Comparison of ENCODE assay signal across 2 cellular contexts in genomic region chr4:89746377-89746776, GRCh38.
A peak's percentile ranks its signal among the peaks of the same experiment; 100 is the strongest.
TF ChIP-seq lines count a peak whose summit lies in the region.

No MANE protein-coding gene starts in this region.

TF ChIP-seq in GM23338, 12 proteins besides CTCF, POLR2A, EP300 and RAD21 (continued from another document):
- TF ChIP-seq, protein P1, sequence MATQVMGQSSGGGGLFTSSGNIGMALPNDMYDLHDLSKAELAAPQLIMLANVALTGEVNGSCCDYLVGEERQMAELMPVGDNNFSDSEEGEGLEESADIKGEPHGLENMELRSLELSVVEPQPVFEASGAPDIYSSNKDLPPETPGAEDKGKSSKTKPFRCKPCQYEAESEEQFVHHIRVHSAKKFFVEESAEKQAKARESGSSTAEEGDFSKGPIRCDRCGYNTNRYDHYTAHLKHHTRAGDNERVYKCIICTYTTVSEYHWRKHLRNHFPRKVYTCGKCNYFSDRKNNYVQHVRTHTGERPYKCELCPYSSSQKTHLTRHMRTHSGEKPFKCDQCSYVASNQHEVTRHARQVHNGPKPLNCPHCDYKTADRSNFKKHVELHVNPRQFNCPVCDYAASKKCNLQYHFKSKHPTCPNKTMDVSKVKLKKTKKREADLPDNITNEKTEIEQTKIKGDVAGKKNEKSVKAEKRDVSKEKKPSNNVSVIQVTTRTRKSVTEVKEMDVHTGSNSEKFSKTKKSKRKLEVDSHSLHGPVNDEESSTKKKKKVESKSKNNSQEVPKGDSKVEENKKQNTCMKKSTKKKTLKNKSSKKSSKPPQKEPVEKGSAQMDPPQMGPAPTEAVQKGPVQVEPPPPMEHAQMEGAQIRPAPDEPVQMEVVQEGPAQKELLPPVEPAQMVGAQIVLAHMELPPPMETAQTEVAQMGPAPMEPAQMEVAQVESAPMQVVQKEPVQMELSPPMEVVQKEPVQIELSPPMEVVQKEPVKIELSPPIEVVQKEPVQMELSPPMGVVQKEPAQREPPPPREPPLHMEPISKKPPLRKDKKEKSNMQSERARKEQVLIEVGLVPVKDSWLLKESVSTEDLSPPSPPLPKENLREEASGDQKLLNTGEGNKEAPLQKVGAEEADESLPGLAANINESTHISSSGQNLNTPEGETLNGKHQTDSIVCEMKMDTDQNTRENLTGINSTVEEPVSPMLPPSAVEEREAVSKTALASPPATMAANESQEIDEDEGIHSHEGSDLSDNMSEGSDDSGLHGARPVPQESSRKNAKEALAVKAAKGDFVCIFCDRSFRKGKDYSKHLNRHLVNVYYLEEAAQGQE (IDR thresholded peaks at IDR 0.05; ENCODE audit: unreplicated experiment), result no peak

TF ChIP-seq in K562, 482 proteins besides CTCF, POLR2A, EP300 and RAD21 (continued from another document):
- TF ChIP-seq, protein P2, sequence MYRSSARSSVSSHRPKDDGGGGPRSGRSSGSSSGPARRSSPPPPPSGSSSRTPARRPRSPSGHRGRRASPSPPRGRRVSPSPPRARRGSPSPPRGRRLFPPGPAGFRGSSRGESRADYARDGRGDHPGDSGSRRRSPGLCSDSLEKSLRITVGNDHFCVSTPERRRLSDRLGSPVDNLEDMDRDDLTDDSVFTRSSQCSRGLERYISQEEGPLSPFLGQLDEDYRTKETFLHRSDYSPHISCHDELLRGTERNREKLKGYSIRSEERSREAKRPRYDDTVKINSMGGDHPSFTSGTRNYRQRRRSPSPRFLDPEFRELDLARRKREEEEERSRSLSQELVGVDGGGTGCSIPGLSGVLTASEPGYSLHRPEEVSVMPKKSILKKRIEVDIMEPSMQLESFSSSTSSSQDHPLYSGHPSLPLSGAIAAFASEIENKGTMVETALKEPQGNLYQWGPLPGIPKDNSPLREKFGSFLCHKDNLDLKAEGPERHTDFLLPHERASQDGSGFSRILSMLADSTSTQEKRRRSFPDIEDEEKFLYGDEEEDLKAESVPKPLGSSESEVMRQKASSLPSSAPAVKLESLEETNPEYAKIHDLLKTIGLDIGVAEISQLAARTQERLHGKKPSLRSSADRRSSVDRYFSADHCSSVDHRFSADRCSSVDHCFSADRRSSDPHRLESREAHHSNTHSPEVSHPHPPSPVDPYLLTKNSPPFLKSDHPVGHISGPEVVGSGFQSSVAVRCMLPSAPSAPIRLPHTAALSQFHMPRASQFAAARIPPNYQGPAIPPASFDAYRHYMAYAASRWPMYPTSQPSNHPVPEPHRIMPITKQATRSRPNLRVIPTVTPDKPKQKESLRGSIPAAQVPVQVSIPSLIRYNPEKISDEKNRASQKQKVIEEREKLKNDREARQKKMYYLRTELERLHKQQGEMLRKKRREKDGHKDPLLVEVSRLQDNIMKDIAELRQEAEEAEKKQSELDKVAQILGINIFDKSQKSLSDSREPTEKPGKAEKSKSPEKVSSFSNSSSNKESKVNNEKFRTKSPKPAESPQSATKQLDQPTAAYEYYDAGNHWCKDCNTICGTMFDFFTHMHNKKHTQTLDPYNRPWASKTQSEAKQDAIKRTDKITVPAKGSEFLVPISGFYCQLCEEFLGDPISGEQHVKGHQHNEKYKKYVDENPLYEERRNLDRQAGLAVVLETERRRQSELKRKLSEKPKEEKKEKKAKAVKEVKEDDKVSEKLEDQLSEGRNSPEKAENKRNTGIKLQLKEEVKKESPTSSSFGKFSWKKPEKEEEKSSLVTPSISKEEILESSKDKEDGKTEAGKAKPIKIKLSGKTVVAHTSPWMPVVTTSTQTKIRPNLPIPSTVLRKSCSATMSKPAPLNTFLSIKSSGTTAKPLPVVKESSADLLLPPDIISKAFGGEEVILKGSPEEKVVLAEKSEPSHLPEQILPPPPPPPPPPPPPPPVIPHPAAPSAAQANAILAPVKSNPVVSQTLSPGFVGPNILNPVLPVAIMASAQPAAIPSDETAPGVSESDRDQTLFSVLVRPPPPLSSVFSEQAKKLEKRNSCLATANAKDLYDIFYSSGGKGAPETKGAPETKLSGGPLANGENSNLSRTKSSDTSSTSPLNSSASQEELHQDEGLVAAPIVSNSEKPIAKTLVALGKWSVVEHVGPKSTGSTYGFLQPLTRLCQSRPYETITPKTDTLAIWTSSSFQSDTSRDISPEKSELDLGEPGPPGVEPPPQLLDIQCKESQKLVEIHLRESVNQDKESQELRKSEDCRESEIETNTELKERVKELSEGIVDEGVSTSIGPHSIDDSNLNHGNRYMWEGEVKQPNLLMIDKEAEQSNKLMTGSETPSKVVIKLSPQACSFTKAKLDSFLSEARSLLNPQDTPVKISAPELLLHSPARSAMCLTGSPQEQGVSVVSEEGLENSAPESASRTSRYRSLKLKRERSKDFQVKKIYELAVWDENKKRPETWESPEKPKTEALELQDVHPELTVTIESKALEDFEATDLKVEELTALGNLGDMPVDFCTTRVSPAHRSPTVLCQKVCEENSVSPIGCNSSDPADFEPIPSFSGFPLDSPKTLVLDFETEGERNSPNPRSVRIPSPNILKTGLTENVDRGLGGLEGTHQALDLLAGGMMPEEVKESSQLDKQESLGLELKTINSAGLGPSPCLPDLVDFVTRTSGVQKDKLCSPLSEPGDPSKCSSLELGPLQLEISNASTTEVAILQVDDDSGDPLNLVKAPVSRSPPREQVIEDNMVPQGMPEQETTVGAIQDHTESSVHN (IDR thresholded peaks at IDR 0.05; ENCODE audit: borderline replicate concordance in 1 of 2, low read depth in 1 of 2), result no peak
- TF ChIP-seq MNT (conservative IDR thresholded peaks at IDR 0.05), result no peak
- TF ChIP-seq ZBTB49 (CRISPR knock-in tag; IDR thresholded peaks at IDR 0.05; ENCODE audit: borderline replicate concordance), result no peak
- TF ChIP-seq ZBTB8A (IDR thresholded peaks at IDR 0.05; ENCODE audit: partially characterized antibody), result no peak
- TF ChIP-seq FOXK2 (conservative IDR thresholded peaks at IDR 0.05 in 1 of 2, IDR thresholded peaks at IDR 0.05 in 1 of 2; ENCODE audit: low read depth in 2 of 2), result no peak
- peak; percentile 35; the same call in 1 of the 2 replicates for TF ChIP-seq C11orf30 (IDR thresholded peaks at IDR 0.05; ENCODE audit: low read depth)
- no peak for TF ChIP-seq ZNF764 (CRISPR knock-in tag; IDR thresholded peaks at IDR 0.05; ENCODE audit: low read depth)
- TF ChIP-seq NFE2 (IDR thresholded peaks at IDR 0.05; ENCODE audit: low read depth), result no peak
- TF ChIP-seq HCFC1 (IDR thresholded peaks at IDR 0.05; ENCODE audit: low read depth, low read length), result no peak
- TF ChIP-seq SMARCB1 (IDR thresholded peaks at IDR 0.05; ENCODE audit: insufficient read length, low read depth), result no peak
- TF ChIP-seq HMGN3 (IDR thresholded peaks at IDR 0.05; ENCODE audit: borderline replicate concordance, extremely low read depth, insufficient read length, low read depth, low read length), result no peak
